Comparison of ENCODE assay signal across 9 cellular contexts in genomic region chr3:50604110-50604621, GRCh38. TPM values are rescaled to one million over a fixed set of nuclear protein-coding genes. Genes with fewer than 3 reads are reported as not detected.
A peak's percentile ranks its signal among the peaks of the same experiment; 100 is the strongest.
DNase-seq lines count a peak whose midpoint lies in the region; ATAC-seq and TF ChIP-seq lines count a peak whose summit lies in the region.
"Had no signal": no experiment of that assay in that cellular context is flagged by ENCODE, and none has a peak within 500 bp of the region (broad histone marks: within the 10 kb centered on the region; RNA-seq: fewer than 3 reads in every experiment).

No MANE protein-coding gene starts in this region.

- peaks cover 0 to 29% (median 3%) of the 10 kb centered on the region in 3 donors for H3K36me3 ChIP-seq in esophagus squamous epithelium
- H3K36me3 ChIP-seq in thyroid gland = peaks cover 20 to 21% of the 10 kb centered on the region in 2 donors

- no peaks in the 10 kb centered on the region for H3K27me3 Mint-ChIP-seq in activated naive CD4-positive, alpha-beta T cell treated with anti-CD3 and anti-CD28 coated beads, Interleukin-2, amount 50 U/mL, for 24 hours

- peaks cover 99% of the 10 kb centered on the region for H3K4me1 Mint-ChIP-seq in activated naive CD4-positive, alpha-beta T cell treated with anti-CD3 and anti-CD28 coated beads, Interleukin-2, amount 50 U/mL, for 24 hours

- H3K4me3 ChIP-seq in esophagus squamous epithelium (no peak overlapping the region), thyroid gland (replicated peaks in 1 of 3) (no peak overlapping the region)

- 78 to 86% methylated on average over 4 to 5 of the region's 5 CpGs for WGBS in esophagus squamous epithelium, 2 donors
- 84 to 93% methylated on average over 4 to 5 of the region's 5 CpGs for WGBS in thyroid gland, 2 donors

- peak overlapping the region; percentile 35 for H3K4me3 Mint-ChIP-seq in activated naive CD4-positive, alpha-beta T cell treated with anti-CD3 and anti-CD28 coated beads, Interleukin-2, amount 50 U/mL, for 24 hours

- intact Hi-C loops in esophagus squamous epithelium (cut with DNase I) = no loop called here
- intact Hi-C loops in thyroid gland (cut with DNase I) = no loop called here

- no peak for TF ChIP-seq CTCF in esophagus squamous epithelium (IDR thresholded peaks at IDR 0.05)
- no peak for TF ChIP-seq CTCF in thyroid gland (IDR thresholded peaks at IDR 0.05)

- peak overlapping the region; percentile 97 for H3K27ac Mint-ChIP-seq in activated naive CD4-positive, alpha-beta T cell treated with anti-CD3 and anti-CD28 coated beads, Interleukin-2, amount 50 U/mL, for 24 hours

- H3K27me3 ChIP-seq in esophagus squamous epithelium (no peaks in the 10 kb centered on the region), thyroid gland (no peaks in the 10 kb centered on the region)
- H3K27me3 ChIP-seq: foreskin keratinocyte had no signal

- ATAC-seq in HG03135 (IDR thresholded peaks at IDR 0.05; ENCODE audit: unreplicated experiment) = no peak
- ATAC-seq in HG03039 (IDR thresholded peaks at IDR 0.05; ENCODE audit: unreplicated experiment) = no peak
- ATAC-seq: foreskin keratinocyte had no signal

- TF ChIP-seq POLR2A in esophagus squamous epithelium (IDR thresholded peaks at IDR 0.05) (no peak), thyroid gland (IDR thresholded peaks at IDR 0.05) (no peak)

- H3K9me3 ChIP-seq in esophagus squamous epithelium (no peaks in the 10 kb centered on the region), thyroid gland (no peaks in the 10 kb centered on the region)

- H3K27ac ChIP-seq in esophagus squamous epithelium (peak overlapping the region; percentile 61 to 97 (median 94)), thyroid gland (peak overlapping the region; percentile 99 to 100 (median 100))
- H3K27ac ChIP-seq: foreskin keratinocyte had no signal

- H3K9me3 Mint-ChIP-seq in activated naive CD4-positive, alpha-beta T cell treated with anti-CD3 and anti-CD28 coated beads, Interleukin-2, amount 50 U/mL, for 24 hours = no peaks in the 10 kb centered on the region

- H3K4me1 ChIP-seq in esophagus squamous epithelium = peaks cover 67 to 100% (median 70%) of the 10 kb centered on the region in 3 donors
- H3K4me1 ChIP-seq in thyroid gland = peaks cover 91 to 97% of the 10 kb centered on the region in 2 donors

- H3K36me3 Mint-ChIP-seq in activated naive CD4-positive, alpha-beta T cell treated with anti-CD3 and anti-CD28 coated beads, Interleukin-2, amount 50 U/mL, for 24 hours = peaks cover 31% of the 10 kb centered on the region

- no peak for DNase-seq in activated naive CD4-positive, alpha-beta T cell treated with Interleukin-2 at 50 U/mL for 16 hours
- DNase-seq in esophagus squamous epithelium (lab: John Stamatoyannopoulos, UW) (no peak), thyroid gland (no peak)
- DNase-seq: aorta, foreskin keratinocyte, NCI-H748 treated with DMSO at 0.1 percent for 48 hours had no signal

RNA-seq across cellular contexts. Expression of gene CISH, which starts 7.4 kb away (rescaled TPM):
- total RNA-seq in esophagus squamous epithelium (10 to 100 TPM in 1 of 4 donors, 1 to 10 TPM in 3; 3.1 to 11.1 (median 6.8) TPM), thyroid gland (10 to 100 TPM; 31.0 to 78.1 (median 48.0) TPM)

RNA-seq across cellular contexts. Expression of gene MAPKAPK3, which starts 12.8 kb away (rescaled TPM):
- 10 to 100 TPM; 46.5 to 65.6 (median 52.3) TPM for total RNA-seq in esophagus squamous epithelium
- total RNA-seq in thyroid gland = 100 to 1,000 TPM in 1 of 4 donors, 10 to 100 TPM in 3; 66.1 to 147 (median 97.5) TPM

RNA-seq across cellular contexts. Expression of gene HEMK1, which starts 34.8 kb away (rescaled TPM):
- total RNA-seq in esophagus squamous epithelium = 10 to 100 TPM in 1 of 4 donors, 1 to 10 TPM in 3; 4.4 to 11.8 (median 4.9) TPM
- 10 to 100 TPM; 13.9 to 20.8 (median 17.6) TPM for total RNA-seq in thyroid gland

RNA-seq across cellular contexts. Expression of gene C3orf18, which starts 36.6 kb away (rescaled TPM):
- 1 to 10 TPM in 2 of 4 donors, under 1 TPM in 2; 0.15 to 3.2 (median 1.2) TPM for total RNA-seq in esophagus squamous epithelium
- 10 to 100 TPM; 19.6 to 22.0 (median 20.3) TPM for total RNA-seq in thyroid gland
